In the genomic region with DNA sequence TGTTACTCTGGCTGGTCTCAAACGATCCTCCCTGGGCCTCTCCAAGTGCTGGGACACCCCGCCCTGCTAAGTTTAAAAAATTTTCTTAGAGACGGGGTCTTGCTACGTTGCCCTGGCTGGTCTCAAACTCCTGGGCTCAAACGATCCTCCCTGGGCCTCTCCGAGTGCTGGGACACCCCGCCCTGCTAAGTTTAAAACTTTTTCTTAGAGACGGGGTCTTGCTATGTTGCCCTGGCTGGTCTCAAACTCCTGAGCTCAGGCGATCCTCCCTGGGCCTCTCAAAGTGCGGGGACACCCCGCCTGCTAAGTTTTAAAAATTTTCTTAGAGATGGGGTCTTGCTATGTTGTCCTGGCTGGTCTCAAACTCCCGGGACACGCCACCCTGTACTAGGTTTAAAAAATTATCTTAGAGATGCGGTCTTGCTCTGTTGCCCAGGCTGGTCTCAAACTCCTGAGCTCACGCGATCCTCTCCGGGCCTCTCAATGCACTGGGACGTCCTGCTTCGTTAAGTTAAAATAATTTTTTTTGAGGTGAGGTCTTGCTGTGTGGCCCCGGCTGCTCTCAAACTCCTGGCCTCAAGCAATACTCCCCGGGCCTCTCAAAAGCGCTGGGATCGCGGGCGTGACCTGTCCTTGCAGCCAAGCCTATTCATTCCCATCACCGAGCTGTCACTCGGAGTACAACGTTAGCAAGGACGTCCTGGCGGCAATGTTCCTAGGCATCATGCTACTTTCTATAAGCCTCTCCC, we compare ENCODE assay signal across 8 cellular contexts. TPM values are rescaled to one million over a fixed set of nuclear protein-coding genes. Genes with fewer than 3 reads are reported as not detected.
DNase-seq lines count a peak whose midpoint lies in the region; ATAC-seq and TF ChIP-seq lines count a peak whose summit lies in the region.

No MANE protein-coding gene starts in this region.

- H3K27ac ChIP-seq in OCI-LY7 (ENCODE audit: low read depth, low read length, poor library complexity, severe bottlenecking), result peak overlapping the region; percentile 90

- no TSS peak for BruUV-seq in OCI-LY7 (replicated peaks; lab: Mats Ljungman, UMichigan)

- intact Hi-C loops in OCI-LY7 (cut with micrococcal nuclease; ENCODE audit: unreplicated experiment), result loop anchor here (5.0 kb wide), 2 partner anchors 143 to 183 kb away; no protein-coding TSS in a partner anchor

- peak overlapping the region; percentile 33 to 97 (median 56) for H3K27ac Mint-ChIP-seq in nephron

- DNase-seq in BE2C (no peak), OCI-LY7 (ENCODE audit: low spot score) (no peak), NCI-H2107 (lab: John Stamatoyannopoulos, UW) (no peak), T1000 (lab: John Stamatoyannopoulos, UW) (no peak)

- H3K9me2 ChIP-seq in OCI-LY7 (ENCODE audit: insufficient read depth, low read length), result no peaks in the 10 kb centered on the region

- ATAC-seq in GM18511 (IDR thresholded peaks at IDR 0.05; ENCODE audit: unreplicated experiment), result no peak
- ATAC-seq in GM21423 (IDR thresholded peaks at IDR 0.05; ENCODE audit: unreplicated experiment), result no peak

- H3K79me2 ChIP-seq in OCI-LY7 (ENCODE audit: insufficient read depth, low read depth, low read length), result peaks cover 71% of the 10 kb centered on the region

- peak overlapping the region; percentile 93 to 97 (median 96) for H3K4me3 Mint-ChIP-seq in nephron

- peak overlapping the region; percentile 96 for H3K4me3 ChIP-seq in BE2C (ENCODE audit: low read depth, low read length)
- H3K4me3 ChIP-seq in OCI-LY7 (ENCODE audit: low read depth, low read length, poor library complexity, severe bottlenecking), result peak overlapping the region; percentile 99
- H3K4me3 ChIP-seq in endocrine pancreas (ENCODE audit: control insufficient read depth, insufficient read depth, low read length), result peak overlapping the region; percentile 72

- POLR2A ChIA-PET in OCI-LY7 (lab: Charles Lee), result no interaction called here

- peak overlapping the region; percentile 61 for H3K9ac ChIP-seq in endocrine pancreas (ENCODE audit: control insufficient read depth, insufficient read depth, low read length)

- TF ChIP-seq CTCF in BE2C (IDR thresholded peaks at IDR 0.05; ENCODE audit: low read depth, low read length) (no peak), OCI-LY7 (conservative IDR thresholded peaks at IDR 0.05; ENCODE audit: low read length) (no peak), nephron (IDR thresholded peaks at IDR 0.05; ENCODE audit: unreplicated experiment in 3 of 3) (no peak)

- peaks cover 29% of the 10 kb centered on the region for H4K20me1 ChIP-seq in OCI-LY7 (ENCODE audit: insufficient read depth, low read length)

- no peaks in the 10 kb centered on the region for H3K9me3 ChIP-seq in BE2C
- H3K9me3 ChIP-seq in OCI-LY7 (ENCODE audit: low read length), result no peaks in the 10 kb centered on the region
- H3K9me3 ChIP-seq in endocrine pancreas (ENCODE audit: control insufficient read depth, low read length), result no peaks in the 10 kb centered on the region

- peaks cover 4% of the 10 kb centered on the region for H3K27me3 Mint-ChIP-seq in nephron (ENCODE audit: low read depth)

- no peaks in the 10 kb centered on the region for H3K9me3 Mint-ChIP-seq in nephron

- H2AFZ ChIP-seq in OCI-LY7 (ENCODE audit: low read length), result no peak overlapping the region

- H3K4me1 ChIP-seq in BE2C (no peaks in the 10 kb centered on the region), OCI-LY7 (ENCODE audit: insufficient read depth, low read length, poor library complexity, severe bottlenecking) (peaks cover 29% of the 10 kb centered on the region), endocrine pancreas (ENCODE audit: control insufficient read depth, insufficient read depth, low read length) (no peaks in the 10 kb centered on the region)

- H3K36me3 ChIP-seq in BE2C (peaks cover 57% of the 10 kb centered on the region), OCI-LY7 (ENCODE audit: insufficient read depth, low read length) (peaks cover 74% of the 10 kb centered on the region), endocrine pancreas (ENCODE audit: control insufficient read depth, insufficient read depth, low read length) (peaks cover 20% of the 10 kb centered on the region)

- peak overlapping the region; percentile 91 for H3K4me2 ChIP-seq in OCI-LY7 (ENCODE audit: low read length)

- CTCF ChIA-PET in OCI-LY7 (lab: Charles Lee; ENCODE audit: unreplicated experiment), result no interaction called here

- peaks cover 26% of the 10 kb centered on the region for H3K4me1 Mint-ChIP-seq in nephron

- no peaks in the 10 kb centered on the region for H3K27me3 ChIP-seq in BE2C
- no peaks in the 10 kb centered on the region for H3K27me3 ChIP-seq in endocrine pancreas (ENCODE audit: control insufficient read depth, insufficient read depth, low read length)

- H3K36me3 Mint-ChIP-seq in nephron (ENCODE audit: low read depth), result peaks cover 58% of the 10 kb centered on the region

RNA-seq across cellular contexts. Expression of a gene that starts 1.1 kb away (rescaled TPM):
- 1,228 TPM for polyA plus RNA-seq in BE2C (2012; ENCODE audit: insufficient read depth, insufficient read length, low read depth)
- total RNA-seq in OCI-LY7 (2014; rRNA removed; shearing (Covaris generic)), result 196 and 211 TPM in 2 replicates
- 444 and 492 TPM in 2 replicates for total RNA-seq in OCI-LY7 (2022)

RNA-seq across cellular contexts. Expression of a gene that starts 54.2 kb away (rescaled TPM):
- polyA plus RNA-seq in BE2C (2012; ENCODE audit: insufficient read depth, insufficient read length, low read depth), result 1.3 TPM
- not detected in 2 replicates for total RNA-seq in OCI-LY7 (2014; rRNA removed; shearing (Covaris generic))
- not detected in 2 replicates for total RNA-seq in OCI-LY7 (2022)
